In genomic region chr2:216657086-216657855, GRCh38 we compare ENCODE assay signal across 24 cellular contexts. TPM values are rescaled to one million over a fixed set of nuclear protein-coding genes. Genes with fewer than 3 reads are reported as not detected.
DNase-seq lines count a peak whose midpoint lies in the region; ATAC-seq and TF ChIP-seq lines count a peak whose summit lies in the region.
"Had no signal": no experiment of that assay in that cellular context is flagged by ENCODE, and none has a peak within 500 bp of the region (broad histone marks: within the 10 kb centered on the region; RNA-seq: fewer than 3 reads in every experiment).

No MANE protein-coding gene starts in this region.

- WGBS in endodermal cell (ENCODE audit: insufficient coverage in 1 of 2, insufficient read length in 1 of 2), 2 experiments, result 93 to 100% methylated on average over 7 to 16 of the region's 16 CpGs

- no peak overlapping the region for H3K4me3 Mint-ChIP-seq in endodermal cell
- H3K4me3 Mint-ChIP-seq in nephron progenitor cell, result no peak overlapping the region
- no peak overlapping the region for H3K4me3 Mint-ChIP-seq in T-helper 17 cell
- H3K4me3 Mint-ChIP-seq: activated naive CD8-positive, alpha-beta T cell treated with anti-CD3 and anti-CD28 coated beads, Interleukin-2, amount 10 ng/mL, durations not matched to agents 7 days and 5 days; CD14-positive monocyte; central memory CD8-positive, alpha-beta T cell; IgD-negative memory B cell; naive thymus-derived CD4-positive, alpha-beta T cell had no signal

- H3K27me3 ChIP-seq in BE2C, result no peaks in the 10 kb centered on the region
- no peaks in the 10 kb centered on the region for H3K27me3 ChIP-seq in endodermal cell (ENCODE audit: control insufficient read depth, insufficient read depth, low read length, poor library complexity, severe bottlenecking)
- H3K27me3 ChIP-seq: hepatocyte had no signal

- H3K9me3 Mint-ChIP-seq in endodermal cell (no peaks in the 10 kb centered on the region), nephron progenitor cell (no peaks in the 10 kb centered on the region)
- H3K9me3 Mint-ChIP-seq: activated naive CD8-positive, alpha-beta T cell treated with anti-CD3 and anti-CD28 coated beads, Interleukin-2, amount 10 ng/mL, durations not matched to agents 7 days and 5 days; CD14-positive monocyte; central memory CD8-positive, alpha-beta T cell; IgD-negative memory B cell; naive thymus-derived CD4-positive, alpha-beta T cell had no signal

- peaks cover 27% of the 10 kb centered on the region for H3K36me3 ChIP-seq in BE2C
- peaks cover 26% of the 10 kb centered on the region; the same call in 1 of the 2 replicates for H3K36me3 ChIP-seq in SK-N-MC (ENCODE audit: insufficient read depth, low read length)
- peaks cover 29% of the 10 kb centered on the region for H3K36me3 ChIP-seq in endodermal cell (ENCODE audit: control insufficient read depth, insufficient read depth, low read length)

- DNase-seq in BE2C, result peak; percentile 83
- no peak for DNase-seq in SK-N-MC (ENCODE audit: low read depth, low spot score)
- DNase-seq in endodermal cell, result no peak
- no peak for DNase-seq in nephron progenitor cell
- DNase-seq in T-helper 17 cell, result no peak
- DNase-seq: activated CD4-positive, CD25-positive, alpha-beta regulatory T cell treated with anti-CD3 and anti-CD28 coated beads, Interleukin-2, amount 50 U/mL, for 72 hours; activated naive CD8-positive, alpha-beta T cell treated with anti-CD3 and anti-CD28 coated beads, Interleukin-2, amount 10 ng/mL, durations not matched to agents 7 days and 5 days; DMS 273 treated with DMSO at 0.1 percent for 48 hours; effector CD8-positive, alpha-beta T cell; GF-D8; HCEC 1CT; naive thymus-derived CD4-positive, alpha-beta T cell; NCI-H1694 treated with DMSO at 0.1 percent for 48 hours; NCI-H748 treated with DMSO at 0.1 percent for 48 hours; PC-9 had no signal

- no peak for ATAC-seq in GM21737 (IDR thresholded peaks at IDR 0.05; ENCODE audit: unreplicated experiment)
- ATAC-seq in HG03342 (IDR thresholded peaks at IDR 0.05; ENCODE audit: unreplicated experiment), result no peak
- ATAC-seq in T-helper 17 cell, result no peak
- no peak for ATAC-seq in GM19351 (IDR thresholded peaks at IDR 0.05; ENCODE audit: unreplicated experiment)
- ATAC-seq: naive thymus-derived CD4-positive, alpha-beta T cell had no signal

- H3K9ac ChIP-seq in SK-N-MC (ENCODE audit: insufficient read length) (no peak overlapping the region), endodermal cell (ENCODE audit: extremely low read depth, low read length, poor library complexity, severe bottlenecking) (no peak overlapping the region)

- TF ChIP-seq CTCF in BE2C (IDR thresholded peaks at IDR 0.05; ENCODE audit: low read depth, low read length), result no peak
- TF ChIP-seq CTCF in endodermal cell (conservative IDR thresholded peaks at IDR 0.05), result no peak
- TF ChIP-seq CTCF in nephron progenitor cell (IDR thresholded peaks at IDR 0.05), result no peak

- H3K9me3 ChIP-seq in BE2C (no peaks in the 10 kb centered on the region), SK-N-MC (ENCODE audit: low read depth, low read length) (no peaks in the 10 kb centered on the region), endodermal cell (ENCODE audit: control insufficient read depth, low read length) (no peaks in the 10 kb centered on the region), T-helper 17 cell (ENCODE audit: control insufficient read depth, low read length, poor library complexity, severe bottlenecking) (no peaks in the 10 kb centered on the region)

- peaks cover 13% of the 10 kb centered on the region for H3K4me1 ChIP-seq in BE2C
- H3K4me1 ChIP-seq in endodermal cell (ENCODE audit: control insufficient read depth, insufficient read depth, low read length), result no peaks in the 10 kb centered on the region

- H3K27ac ChIP-seq in SK-N-MC, result peak overlapping the region; percentile 48; the same call in 1 of the 2 replicates
- H3K27ac ChIP-seq in endodermal cell (ENCODE audit: low read depth, low read length), result peak overlapping the region; percentile 53
- H3K27ac ChIP-seq: hepatocyte, PC-9 had no signal

- H3K27me3 Mint-ChIP-seq in endodermal cell (ENCODE audit: insufficient read depth) (no peaks in the 10 kb centered on the region), nephron progenitor cell (ENCODE audit: low read depth, poor library complexity) (peaks cover 2% of the 10 kb centered on the region), T-helper 17 cell (peaks cover 53% of the 10 kb centered on the region)

- H3K4me3 ChIP-seq in BE2C (ENCODE audit: low read depth, low read length), result no peak overlapping the region
- H3K4me3 ChIP-seq in SK-N-MC, result peak overlapping the region; percentile 39
- H3K4me3 ChIP-seq in endodermal cell (ENCODE audit: low read length), result no peak overlapping the region
- H3K4me3 ChIP-seq: hepatocyte, lung, PC-9 had no signal

- no peaks in the 10 kb centered on the region for H3K4me1 Mint-ChIP-seq in endodermal cell
- H3K4me1 Mint-ChIP-seq in nephron progenitor cell, result peaks cover 61% of the 10 kb centered on the region
- H3K4me1 Mint-ChIP-seq in T-helper 17 cell, result peaks cover 2% of the 10 kb centered on the region
- H3K4me1 Mint-ChIP-seq: CD14-positive monocyte; central memory CD8-positive, alpha-beta T cell; IgD-negative memory B cell had no signal

- H3K36me3 Mint-ChIP-seq in endodermal cell (ENCODE audit: low read depth) (peaks cover 20% of the 10 kb centered on the region), nephron progenitor cell (ENCODE audit: low read depth) (peaks cover 73% of the 10 kb centered on the region), T-helper 17 cell (ENCODE audit: low read depth) (no peaks in the 10 kb centered on the region)
- H3K36me3 Mint-ChIP-seq: CD14-positive monocyte, IgD-negative memory B cell had no signal

- H3K27ac Mint-ChIP-seq in endodermal cell, result peak overlapping the region; percentile 44
- peak overlapping the region; percentile 96 for H3K27ac Mint-ChIP-seq in nephron progenitor cell
- H3K27ac Mint-ChIP-seq in T-helper 17 cell, result no peak overlapping the region
- H3K27ac Mint-ChIP-seq: activated naive CD8-positive, alpha-beta T cell treated with anti-CD3 and anti-CD28 coated beads, Interleukin-2, amount 10 ng/mL, durations not matched to agents 7 days and 5 days; CD14-positive monocyte; IgD-negative memory B cell had no signal

RNA-seq across cellular contexts. Expression of gene IGFBP2, which starts 24.1 kb away (rescaled TPM):
- polyA plus RNA-seq in BE2C (2012; ENCODE audit: insufficient read depth, insufficient read length, low read depth), result 1,157 TPM
- total RNA-seq in endodermal cell (100 to 1,000 TPM in 1 of 2 donors, 10 to 100 TPM in 1; 80.8 to 313 TPM), T-helper 17 cell (1 to 10 TPM in 1 of 2 donors, not detected in 1; 6.1 TPM)
- polyA plus RNA-seq in endodermal cell (2013, experiment 1 of 2), result 698 TPM
- polyA plus RNA-seq in endodermal cell (2013, experiment 2 of 2), result 702 TPM
- polyA plus RNA-seq: CD14-positive monocyte, IgD-negative memory B cell had no signal

RNA-seq across cellular contexts. Expression of gene IGFBP5, which starts 38.1 kb away (rescaled TPM):
- 34.8 TPM for polyA plus RNA-seq in BE2C (2012; ENCODE audit: insufficient read depth, insufficient read length, low read depth)
- total RNA-seq in endodermal cell (1 to 10 TPM; 3.6 to 8.9 TPM), T-helper 17 cell (not detected)
- 215 TPM for polyA plus RNA-seq in endodermal cell (2013, experiment 1 of 2)
- polyA plus RNA-seq in endodermal cell (2013, experiment 2 of 2), result 246 TPM
- total RNA-seq: activated CD8-positive, alpha-beta memory T cell treated with anti-CD3 and anti-CD28 coated beads for 36 hours; naive thymus-derived CD4-positive, alpha-beta T cell had no signal
- polyA plus RNA-seq: CD14-positive monocyte; IgD-negative memory B cell; naive thymus-derived CD4-positive, alpha-beta T cell had no signal

Comparison
In these comparisons a context has a peak if more than half of its experiments do, and no peak if none do; other contexts are left out.
1. RNA of gene IGFBP2, which starts 24.1 kb away (total RNA-seq): 80.8 to 313 TPM in endodermal cell; 6.1 TPM in T-helper 17 cell; every median in the first group is over 10 times any median in the second.
2. RNA of gene IGFBP5, which starts 38.1 kb away (total RNA-seq): 3.6 to 8.9 TPM in endodermal cell; not detected in T-helper 17 cell; every median in the first group is over 4 times any median in the second.